8 cellular contexts compared by ENCODE assay signal in the genomic region with DNA sequence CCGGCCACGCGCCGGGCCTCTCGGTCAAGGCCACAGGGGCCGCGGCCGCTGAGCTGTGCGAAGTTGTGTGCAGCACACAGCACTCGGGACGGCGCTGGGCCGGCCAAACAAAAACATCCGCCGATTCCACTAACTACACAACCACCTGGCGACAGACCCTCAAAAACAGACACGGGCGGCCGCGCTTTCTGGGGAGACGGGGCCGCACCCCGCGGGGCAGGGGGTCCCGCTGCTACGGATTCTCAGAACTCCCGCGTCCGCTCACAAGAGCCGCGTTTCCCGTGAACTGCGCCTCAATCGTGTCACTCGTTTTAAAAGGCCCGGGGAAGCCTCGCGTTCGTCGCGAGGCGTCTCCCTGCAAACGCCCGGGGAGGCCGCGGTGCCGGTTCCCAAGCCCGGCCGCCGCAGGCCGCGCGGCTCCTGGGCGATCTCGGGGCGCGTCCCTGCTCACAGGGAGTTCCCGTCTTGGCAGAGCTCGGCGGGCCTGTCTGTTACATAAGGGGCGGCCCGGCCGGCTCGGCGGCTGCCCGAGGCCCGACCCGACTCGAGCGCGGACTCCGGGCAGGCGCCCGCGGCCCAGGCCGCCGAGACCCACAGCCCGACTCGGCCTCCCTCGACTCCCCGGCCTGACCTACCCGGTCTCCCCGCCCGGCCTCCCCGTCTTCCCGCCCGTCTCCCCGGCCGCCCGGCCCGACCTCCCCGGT. TPM values are rescaled to one million over a fixed set of nuclear protein-coding genes. Genes with fewer than 3 reads are reported as not detected.
A peak's percentile ranks its signal among the peaks of the same experiment; 100 is the strongest.
DNase-seq lines count a peak whose midpoint lies in the region; ATAC-seq and TF ChIP-seq lines count a peak whose summit lies in the region.

No MANE protein-coding gene starts in this region.

- peaks cover 16% of the 10 kb centered on the region; the same call in 1 of the 2 replicates for H3K9me3 ChIP-seq in HUES64 (ENCODE audit: insufficient read depth, low read depth, low read length)
- no peaks in the 10 kb centered on the region for H3K9me3 ChIP-seq in ovary

- DNase-seq in EH (ENCODE audit: low read depth) = peak; percentile 49
- peak; percentile 77 for DNase-seq in activated effector memory CD4-positive, alpha-beta T cell treated with anti-CD3 and anti-CD28 coated beads, Interleukin-2, amount 50 U/mL, for 16 hours
- DNase-seq in globus pallidus (ENCODE audit: low spot score) = peak; percentile 16
- peak; percentile 55 to 81 (median 69) for DNase-seq in ovary
- DNase-seq in NCI-H128 (lab: John Stamatoyannopoulos, UW; ENCODE audit: unreplicated experiment) = no peak

- H3K4me1 ChIP-seq in HUES64 (ENCODE audit: insufficient read depth, low read length) (peaks cover 3% of the 10 kb centered on the region; the same call in 1 of the 2 replicates), ovary (ENCODE audit: insufficient read depth) (peaks cover 27% of the 10 kb centered on the region)

- H3K27me3 ChIP-seq in HUES64 (ENCODE audit: insufficient read depth, low read length) = no peaks in the 10 kb centered on the region
- H3K27me3 ChIP-seq in ovary = no peaks in the 10 kb centered on the region

- H3K36me3 ChIP-seq in HUES64 (ENCODE audit: insufficient read depth, low read length) (peaks cover 33% of the 10 kb centered on the region), ovary (no peaks in the 10 kb centered on the region)

- under 1% methylated on average over 92 of the region's 92 CpGs for WGBS in HUES64
- WGBS in ovary, 3 donors = 0 to 1% (median 1%) methylated on average over 50 to 92 of the region's 92 CpGs

- ATAC-seq in HG03439 (IDR thresholded peaks at IDR 0.05; ENCODE audit: unreplicated experiment) (no peak), HG03108 (IDR thresholded peaks at IDR 0.05; ENCODE audit: unreplicated experiment) (no peak)

- H3K4me3 ChIP-seq in HUES64 (ENCODE audit: low read length) (peak overlapping the region; percentile 86), ovary (peak overlapping the region; percentile 69)

- H3K9ac ChIP-seq in HUES64 (ENCODE audit: low read depth, low read length) = peak overlapping the region; percentile 84

- TF ChIP-seq EP300 in ovary (IDR thresholded peaks at IDR 0.05) = no peak

- no peak for TF ChIP-seq CTCF in ovary (IDR thresholded peaks at IDR 0.05)

- TF ChIP-seq POLR2A in ovary (IDR thresholded peaks at IDR 0.05) = no peak

- intact Hi-C loops in ovary (cut with DNase I) = loop anchor here in 1 of 4 donors (10.0 kb wide), 1 partner anchor 52 kb away; no protein-coding TSS in a partner anchor

- H3K27ac ChIP-seq in HUES64 (ENCODE audit: low read depth, low read length) (no peak overlapping the region), ovary (peak overlapping the region; percentile 87 to 97)

RNA-seq across cellular contexts. Expression of a gene that starts 0.9 kb away (rescaled TPM):
- polyA plus RNA-seq in HUES64 (2013, experiment 1 of 2) = 23.3 TPM
- polyA plus RNA-seq in HUES64 (2013, experiment 2 of 2) = 22.9 TPM
- 10 to 100 TPM; 27.3 to 45.6 (median 40.2) TPM for total RNA-seq in ovary
- polyA plus RNA-seq in ovary = 10 to 100 TPM; 13.6 to 33.4 TPM

RNA-seq across cellular contexts. Expression of a gene that starts 26.9 kb away (rescaled TPM):
- 17.0 TPM for polyA plus RNA-seq in HUES64 (2013, experiment 1 of 2)
- polyA plus RNA-seq in HUES64 (2013, experiment 2 of 2) = 20.5 TPM
- total RNA-seq in ovary = 1 to 10 TPM; 5.8 to 9.6 (median 8.5) TPM
- 1 to 10 TPM; 3.5 to 4.8 TPM for polyA plus RNA-seq in ovary
